In the genomic region with DNA sequence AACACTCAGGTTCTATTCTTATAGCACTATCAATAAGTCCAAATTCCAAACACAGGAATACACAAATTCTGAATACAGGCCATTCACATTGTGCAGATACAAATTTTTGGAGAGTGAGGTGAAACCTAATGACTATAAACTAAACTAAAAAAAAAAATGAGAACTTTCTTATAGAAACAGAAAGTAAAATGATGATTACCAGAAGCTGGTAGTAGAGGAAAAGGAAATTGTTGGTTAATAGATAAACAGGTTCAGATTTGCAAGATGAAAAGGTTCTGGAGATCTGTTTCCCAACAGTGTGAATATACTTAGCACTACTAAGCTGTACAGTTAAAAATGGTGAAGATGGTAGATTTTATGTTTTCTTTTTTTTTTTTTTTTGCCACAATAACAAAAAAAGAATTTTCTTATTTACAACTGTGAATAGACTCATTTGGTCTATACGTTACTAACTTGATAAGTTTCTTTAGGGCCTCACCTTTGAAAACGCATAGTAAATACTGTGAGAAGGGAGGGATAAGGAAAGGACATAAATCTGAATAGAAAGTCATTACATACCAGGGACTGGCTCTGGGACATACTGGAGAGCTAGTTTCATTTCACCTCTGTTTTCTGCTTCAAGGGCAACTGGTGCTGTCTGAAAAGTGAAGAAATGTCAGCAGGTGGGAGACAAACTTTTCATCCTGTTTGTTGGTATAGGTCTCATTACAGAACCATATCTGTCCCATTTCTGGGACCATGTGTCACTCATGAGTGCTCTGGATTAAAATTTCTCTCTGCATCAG, we compare ENCODE assay signal across 11 cellular contexts. TPM values are rescaled to one million over a fixed set of nuclear protein-coding genes. Genes with fewer than 3 reads are reported as not detected.
DNase-seq lines count a peak whose midpoint lies in the region; ATAC-seq and TF ChIP-seq lines count a peak whose summit lies in the region.
"Had no signal": no experiment of that assay in that cellular context is flagged by ENCODE, and none has a peak within 500 bp of the region (broad histone marks: within the 10 kb centered on the region; RNA-seq: fewer than 3 reads in every experiment).

No MANE protein-coding gene starts in this region.

- H4K20me1 ChIP-seq in GM23338 (replicated peaks; ENCODE audit: insufficient read depth): no peaks in the 10 kb centered on the region

- H3K4me3 ChIP-seq in Jurkat, Clone E6-1 (ENCODE audit: low read length): no peak overlapping the region
- no peak overlapping the region for H3K4me3 ChIP-seq in GM23338
- H3K4me3 ChIP-seq in brain microvascular endothelial cell (ENCODE audit: low read depth, low read length): no peak overlapping the region
- H3K4me3 ChIP-seq: psoas muscle had no signal

- no peaks in the 10 kb centered on the region for H3K27me3 Mint-ChIP-seq in activated CD4-positive, alpha-beta T cell treated with anti-CD3 and anti-CD28 coated beads, Interleukin-2, amount 10 ng/mL, durations not matched to agents 24 days and 14 days
- H3K27me3 Mint-ChIP-seq in progenitor cell of endocrine pancreas: no peaks in the 10 kb centered on the region
- no peaks in the 10 kb centered on the region for H3K27me3 Mint-ChIP-seq in GM23338 (ENCODE audit: insufficient read depth, low read depth, poor library complexity)

- no peaks in the 10 kb centered on the region for H3K4me1 ChIP-seq in GM23338 (ENCODE audit: insufficient read depth)
- H3K4me1 ChIP-seq: psoas muscle had no signal

- ATAC-seq in HG02678 (IDR thresholded peaks at IDR 0.05; ENCODE audit: unreplicated experiment) (peak; percentile 95), GM23338 (no peak)
- ATAC-seq: psoas muscle had no signal

- H3K27me3 ChIP-seq in GM23338 (ENCODE audit: insufficient read depth) (no peaks in the 10 kb centered on the region), brain microvascular endothelial cell (replicated peaks) (no peaks in the 10 kb centered on the region)

- H3K36me3 Mint-ChIP-seq in activated CD4-positive, alpha-beta T cell treated with anti-CD3 and anti-CD28 coated beads, Interleukin-2, amount 10 ng/mL, durations not matched to agents 24 days and 14 days (ENCODE audit: low read depth): peaks cover 66% of the 10 kb centered on the region
- H3K36me3 Mint-ChIP-seq in progenitor cell of endocrine pancreas (ENCODE audit: insufficient read depth) (no peaks in the 10 kb centered on the region), GM23338 (ENCODE audit: low read depth) (no peaks in the 10 kb centered on the region)

- peak overlapping the region; percentile 80 for H3K27ac Mint-ChIP-seq in activated CD4-positive, alpha-beta T cell treated with anti-CD3 and anti-CD28 coated beads, Interleukin-2, amount 10 ng/mL, durations not matched to agents 24 days and 14 days
- H3K27ac Mint-ChIP-seq in progenitor cell of endocrine pancreas: peak overlapping the region; percentile 69
- H3K27ac Mint-ChIP-seq in GM23338: no peak overlapping the region

- TF ChIP-seq CTCF in progenitor cell of endocrine pancreas (IDR thresholded peaks at IDR 0.05; ENCODE audit: unreplicated experiment): no peak
- no peak for TF ChIP-seq CTCF in GM23338 (conservative IDR thresholded peaks at IDR 0.05; ENCODE audit: low read depth in 2 of 2)
- TF ChIP-seq CTCF in brain microvascular endothelial cell (IDR thresholded peaks at IDR 0.05; ENCODE audit: low read depth, low read length, missing control alignments): no peak

- H3K79me2 ChIP-seq in GM23338 (replicated peaks; ENCODE audit: insufficient read depth): no peaks in the 10 kb centered on the region

- in situ Hi-C loops in brain microvascular endothelial cell (cut with HindIII; ENCODE audit: low pct_ligation_motif_present, low sequenced_read_pairs): no loop called here

- peak overlapping the region; percentile 36 for H3K4me3 Mint-ChIP-seq in activated CD4-positive, alpha-beta T cell treated with anti-CD3 and anti-CD28 coated beads, Interleukin-2, amount 10 ng/mL, durations not matched to agents 24 days and 14 days
- H3K4me3 Mint-ChIP-seq in progenitor cell of endocrine pancreas (ENCODE audit: low read depth): no peak overlapping the region
- no peak overlapping the region for H3K4me3 Mint-ChIP-seq in GM23338

- H3K9me2 ChIP-seq in GM23338 (ENCODE audit: insufficient read depth): no peaks in the 10 kb centered on the region

- H3K4me2 ChIP-seq in GM23338: no peak overlapping the region

- intact Hi-C loops in activated CD4-positive, alpha-beta T cell treated with anti-CD3 and anti-CD28 coated beads, Interleukin-2, amount 10 ng/mL, durations not matched to agents 24 days and 14 days (cut with micrococcal nuclease): loop anchor here (2.0 kb wide), 2 partner anchors 53 to 123 kb away; no protein-coding TSS in a partner anchor

- H3F3A ChIP-seq in GM23338 (replicated peaks; ENCODE audit: low read depth): no peaks in the 10 kb centered on the region

- peak; percentile 58 for DNase-seq in activated CD4-positive, alpha-beta T cell treated with anti-CD3 and anti-CD28 coated beads, Interleukin-2, amount 10 ng/mL, durations not matched to agents 24 days and 14 days
- no peak for DNase-seq in activated CD4-positive, alpha-beta T cell treated with anti-CD3 and anti-CD28 coated beads for 48 hours
- DNase-seq in Jurkat, Clone E6-1 (ENCODE audit: low read depth, low spot score): peak; percentile 8
- DNase-seq in progenitor cell of endocrine pancreas (ENCODE audit: low spot score, unreplicated experiment) (no peak), GM23338 (ENCODE audit: low spot score) (no peak), DMS153 treated with DMSO at 0.1 percent for 48 hours (lab: John Stamatoyannopoulos, UW; ENCODE audit: unreplicated experiment) (no peak), brain microvascular endothelial cell (no peak)
- DNase-seq: MV-4-11, psoas muscle, T-helper 9 cell had no signal

- no peak overlapping the region for H3K27ac ChIP-seq in GM23338 (ENCODE audit: low read depth)
- no peak overlapping the region for H3K27ac ChIP-seq in brain microvascular endothelial cell
- H3K27ac ChIP-seq: psoas muscle had no signal

- H2AFZ ChIP-seq in GM23338: no peak overlapping the region

- peaks cover 32% of the 10 kb centered on the region for H3K4me1 Mint-ChIP-seq in activated CD4-positive, alpha-beta T cell treated with anti-CD3 and anti-CD28 coated beads, Interleukin-2, amount 10 ng/mL, durations not matched to agents 24 days and 14 days
- peaks cover 12% of the 10 kb centered on the region for H3K4me1 Mint-ChIP-seq in progenitor cell of endocrine pancreas (ENCODE audit: low read depth)
- peaks cover 7% of the 10 kb centered on the region; the same call in 2 of the 3 replicates for H3K4me1 Mint-ChIP-seq in GM23338

- peaks cover 11% of the 10 kb centered on the region for H3K9me3 Mint-ChIP-seq in activated CD4-positive, alpha-beta T cell treated with anti-CD3 and anti-CD28 coated beads, Interleukin-2, amount 10 ng/mL, durations not matched to agents 24 days and 14 days
- H3K9me3 Mint-ChIP-seq in progenitor cell of endocrine pancreas (ENCODE audit: low read depth) (peaks cover 6% of the 10 kb centered on the region), GM23338 (no peaks in the 10 kb centered on the region)

- no peaks in the 10 kb centered on the region for H3K36me3 ChIP-seq in GM23338 (ENCODE audit: insufficient read depth)
- no peaks in the 10 kb centered on the region for H3K36me3 ChIP-seq in brain microvascular endothelial cell (replicated peaks)

TF ChIP-seq in GM23338, 12 proteins besides CTCF, POLR2A, EP300 and RAD21:
- TF ChIP-seq CREB1 (CRISPR knock-in tag; IDR thresholded peaks at IDR 0.05; ENCODE audit: low read depth): no peak
- no peak for TF ChIP-seq ZNF114 (CRISPR knock-in tag; IDR thresholded peaks at IDR 0.05)
- TF ChIP-seq EZH2 (IDR thresholded peaks at IDR 0.05; ENCODE audit: low read depth, unreplicated experiment): no peak
- no peak for TF ChIP-seq ZNF331 (CRISPR knock-in tag; IDR thresholded peaks at IDR 0.05; ENCODE audit: low read depth)
- no peak for TF ChIP-seq POLR2AphosphoS5 (IDR thresholded peaks at IDR 0.05; ENCODE audit: low read depth)
- TF ChIP-seq, protein P1, sequence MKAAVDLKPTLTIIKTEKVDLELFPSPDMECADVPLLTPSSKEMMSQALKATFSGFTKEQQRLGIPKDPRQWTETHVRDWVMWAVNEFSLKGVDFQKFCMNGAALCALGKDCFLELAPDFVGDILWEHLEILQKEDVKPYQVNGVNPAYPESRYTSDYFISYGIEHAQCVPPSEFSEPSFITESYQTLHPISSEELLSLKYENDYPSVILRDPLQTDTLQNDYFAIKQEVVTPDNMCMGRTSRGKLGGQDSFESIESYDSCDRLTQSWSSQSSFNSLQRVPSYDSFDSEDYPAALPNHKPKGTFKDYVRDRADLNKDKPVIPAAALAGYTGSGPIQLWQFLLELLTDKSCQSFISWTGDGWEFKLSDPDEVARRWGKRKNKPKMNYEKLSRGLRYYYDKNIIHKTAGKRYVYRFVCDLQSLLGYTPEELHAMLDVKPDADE (IDR thresholded peaks at IDR 0.05): no peak
TF ChIP-seq in GM23338: peak in this region for 0.

RNA-seq across cellular contexts. Expression of a gene that starts 14.2 kb away (rescaled TPM):
- total RNA-seq in activated CD4-positive, alpha-beta T cell treated with anti-CD3 and anti-CD28 coated beads, Interleukin-2, amount 10 ng/mL, durations not matched to agents 24 days and 14 days: 0.14 TPM in 1 of 2 replicates, not detected in the other
- not detected for polyA plus RNA-seq in Jurkat, Clone E6-1 (2012; ENCODE audit: insufficient read depth, insufficient read length)
- not detected in 2 replicates for total RNA-seq in progenitor cell of endocrine pancreas
- 0.31 TPM in 1 of 2 replicates, not detected in the other for total RNA-seq in GM23338 (2014; rRNA removed; shearing (Covaris generic))
- not detected in 2 replicates for polyA plus RNA-seq in GM23338 (2016; fragmentation: Nextera tagmentation; extraction: Ambion mirVana)

RNA-seq across cellular contexts. Expression of a gene that starts 35.2 kb away (rescaled TPM):
- total RNA-seq in activated CD4-positive, alpha-beta T cell treated with anti-CD3 and anti-CD28 coated beads, Interleukin-2, amount 10 ng/mL, durations not matched to agents 24 days and 14 days: 50.9 and 54.5 TPM in 2 replicates
- polyA plus RNA-seq in Jurkat, Clone E6-1 (2012; ENCODE audit: insufficient read depth, insufficient read length): 35.4 TPM
- 66.3 and 66.7 TPM in 2 replicates for total RNA-seq in progenitor cell of endocrine pancreas
- total RNA-seq in GM23338 (2014; rRNA removed; shearing (Covaris generic)): 64.3 and 82.2 TPM in 2 replicates
- polyA plus RNA-seq in GM23338 (2016; fragmentation: Nextera tagmentation; extraction: Ambion mirVana): 32.3 and 34.8 TPM in 2 replicates

RNA-seq across cellular contexts. Expression of a gene that starts 52.4 kb away (rescaled TPM):
- 52.1 and 52.5 TPM in 2 replicates for total RNA-seq in activated CD4-positive, alpha-beta T cell treated with anti-CD3 and anti-CD28 coated beads, Interleukin-2, amount 10 ng/mL, durations not matched to agents 24 days and 14 days
- polyA plus RNA-seq in Jurkat, Clone E6-1 (2012; ENCODE audit: insufficient read depth, insufficient read length): 94.9 TPM
- 22.0 and 25.8 TPM in 2 replicates for total RNA-seq in progenitor cell of endocrine pancreas
- total RNA-seq in GM23338 (2014; rRNA removed; shearing (Covaris generic)): 24.7 and 29.5 TPM in 2 replicates
- 70.2 and 71.1 TPM in 2 replicates for polyA plus RNA-seq in GM23338 (2016; fragmentation: Nextera tagmentation; extraction: Ambion mirVana)

Comparison
In these comparisons a context has a peak if more than half of its experiments do, and no peak if none do; other contexts are left out.
1. DNase-seq: peak in activated CD4-positive, alpha-beta T cell treated with anti-CD3 and anti-CD28 coated beads, Interleukin-2, amount 10 ng/mL, durations not matched to agents 24 days and 14 days (single experiment) and Jurkat, Clone E6-1 (single experiment); none in activated CD4-positive, alpha-beta T cell treated with anti-CD3 and anti-CD28 coated beads for 48 hours (single experiment), progenitor cell of endocrine pancreas (single experiment), GM23338 (single experiment), DMS153 treated with DMSO at 0.1 percent for 48 hours (single experiment) and brain microvascular endothelial cell (single experiment).